Comparison of ENCODE assay signal across 1 cellular context in the genomic region with DNA sequence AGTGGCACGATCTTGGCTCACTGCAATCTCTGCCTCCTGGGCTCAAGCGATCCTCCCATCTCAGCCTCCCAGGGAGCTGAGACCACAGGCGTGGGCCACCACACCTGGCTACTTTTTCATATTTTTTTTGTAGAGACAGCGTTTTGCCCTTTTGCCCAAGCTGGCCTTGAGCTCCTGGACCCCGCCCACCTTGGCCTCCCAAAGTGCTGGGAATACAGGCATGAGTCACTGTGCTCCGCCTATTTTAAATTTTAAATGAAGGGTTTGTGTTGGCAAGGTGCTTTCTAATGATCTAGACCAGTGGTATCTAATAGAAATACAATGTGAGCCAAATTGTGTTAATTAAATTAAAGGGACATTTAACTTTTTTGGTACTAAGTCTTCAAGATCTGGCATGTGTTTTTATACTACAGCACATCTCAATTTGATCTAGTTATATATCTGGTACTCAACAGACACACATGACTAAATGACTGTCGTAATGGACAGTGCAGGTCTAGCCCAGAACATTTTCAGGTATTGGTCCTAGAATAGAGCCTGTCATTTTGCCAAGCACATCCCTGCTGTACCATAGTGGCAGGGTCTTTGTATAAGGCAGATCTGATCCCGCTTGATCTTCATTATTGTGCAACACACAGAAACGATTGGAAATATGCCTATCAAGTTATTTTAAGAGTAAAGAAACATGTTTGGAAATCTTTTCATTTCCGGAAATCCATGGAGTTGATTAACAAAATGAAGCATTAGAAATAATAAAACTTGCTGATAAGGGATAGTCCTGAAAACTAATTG.
TF ChIP-seq lines count a peak whose summit lies in the region.

No MANE protein-coding gene starts in this region.

TF ChIP-seq in GM12878, 131 proteins besides CTCF, POLR2A, EP300 and RAD21:
- TF ChIP-seq DPF2 (IDR thresholded peaks at IDR 0.05) = no peak
- no peak for TF ChIP-seq SUZ12 (IDR thresholded peaks at IDR 0.05; ENCODE audit: unreplicated experiment)
- no peak for TF ChIP-seq MTA3 (IDR thresholded peaks at IDR 0.05; ENCODE audit: borderline replicate concordance, low read length)
- no peak for TF ChIP-seq MEF2A (IDR thresholded peaks at IDR 0.05; ENCODE audit: insufficient read depth, low read depth, low read length)
- TF ChIP-seq IKZF1 (conservative IDR thresholded peaks at IDR 0.05) = no peak
TF ChIP-seq in GM12878: peak in this region for 0.
